ENCODE assay signal across 1 cellular context in genomic region chr12:120466560-120467315, GRCh38.
TF ChIP-seq lines count a peak whose summit lies in the region.

No MANE protein-coding gene starts in this region.

TF ChIP-seq in H1, 55 proteins besides CTCF, POLR2A, EP300 and RAD21 (continued from another document):
- TF ChIP-seq SIX5 (IDR thresholded peaks at IDR 0.05; ENCODE audit: low read depth, low read length) = no peak
- TF ChIP-seq EGR1 (IDR thresholded peaks at IDR 0.05; ENCODE audit: borderline replicate concordance, low read depth, low read length) = no peak
- no peak for TF ChIP-seq SAP30 (IDR thresholded peaks at IDR 0.05; ENCODE audit: insufficient read depth, insufficient replicate concordance, low read length)
- no peak for TF ChIP-seq KDM5A (IDR thresholded peaks at IDR 0.05; ENCODE audit: low read length)
- no peak for TF ChIP-seq JUND (IDR thresholded peaks at IDR 0.05; ENCODE audit: low read length)
